ENCODE assay signal across 11 cellular contexts in genomic region chr9:5263568-5264218, GRCh38. TPM values are rescaled to one million over a fixed set of nuclear protein-coding genes. Genes with fewer than 3 reads are reported as not detected.
DNase-seq lines count a peak whose midpoint lies in the region; ATAC-seq, FAIRE-seq and TF ChIP-seq lines count a peak whose summit lies in the region.
"Had no signal": no experiment of that assay in that cellular context is flagged by ENCODE, and none has a peak within 500 bp of the region (broad histone marks: within the 10 kb centered on the region; RNA-seq: fewer than 3 reads in every experiment).

No MANE protein-coding gene starts in this region.

- H3F3A ChIP-seq in PC-3 (ENCODE audit: low read length, unreplicated experiment): no peaks in the 10 kb centered on the region

- no peaks in the 10 kb centered on the region for H3K36me3 ChIP-seq in PC-3 (ENCODE audit: low read depth, low read length)

- ATAC-seq in A549 (peak; percentile 89 to 94), GM21529 (IDR thresholded peaks at IDR 0.05; ENCODE audit: unreplicated experiment) (peak; percentile 47), PC-3 (peak; percentile 49), natural killer cell (no peak), HG02938 (IDR thresholded peaks at IDR 0.05; ENCODE audit: unreplicated experiment) (no peak)

- WGBS in A549 (ENCODE audit: missing lambda C conversion rate): 15% methylated on average over 5 of the region's 5 CpGs

- no peak for TF ChIP-seq EP300 in A549 (IDR thresholded peaks at IDR 0.05)

- H4K20me1 ChIP-seq in PC-3 (ENCODE audit: low read length): no peaks in the 10 kb centered on the region

- H3K9me3 ChIP-seq in A549: no peaks in the 10 kb centered on the region
- H3K9me3 ChIP-seq in PC-3 (ENCODE audit: low read length): no peaks in the 10 kb centered on the region

- POLR2A ChIA-PET in A549 (lab: Yijun Ruan, JAX): interaction anchor here (0.9 kb wide), 1 partner anchor 32 kb away, joined by 3 read pairs; the partner anchor contains the start of gene INSL4
- POLR2A ChIA-PET in PC-3 (lab: Charles Lee; ENCODE audit: unreplicated experiment): no interaction called here

- peaks cover 0 to 4% of the 10 kb centered on the region in 2 donors for H3K4me1 Mint-ChIP-seq in natural killer cell

- peak; percentile 54 to 63 for TF ChIP-seq RAD21 in A549 (conservative IDR thresholded peaks at IDR 0.05 in 1 of 2, IDR thresholded peaks at IDR 0.05 in 1 of 2)

- H3K4me2 ChIP-seq in A549 (peak overlapping the region; percentile 19; the same call in 1 of the 3 replicates), PC-3 (ENCODE audit: low read length) (no peak overlapping the region)

- no peaks in the 10 kb centered on the region for H3K9me2 ChIP-seq in PC-3 (replicated peaks; ENCODE audit: low read length)

- H2AFZ ChIP-seq in PC-3 (ENCODE audit: low read length): 0 out of 2 replicates have a peak overlapping the region, but pooled peaks have one; percentile 57

- FAIRE-seq in A549 (lab: Jason Lieb, UNC): no peak

- H3K36me3 Mint-ChIP-seq in natural killer cell: no peaks in the 10 kb centered on the region

- H3K27ac ChIP-seq in A549 (no peak overlapping the region), PC-3 (ENCODE audit: low read length) (no peak overlapping the region)

- no peak overlapping the region for H3K4me3 ChIP-seq in A549
- no peak overlapping the region for H3K4me3 ChIP-seq in PC-3 (ENCODE audit: low read length)
- no peak overlapping the region for H3K4me3 ChIP-seq in fibroblast of the aortic adventitia (ENCODE audit: low read depth, low read length)

- H3K27ac Mint-ChIP-seq in natural killer cell: no peak overlapping the region

- intact Hi-C loops in PC-3 (cut with micrococcal nuclease) (loop anchor here (2.0 to 10.0 kb wide), 3 partner anchors 57 to 161 kb away; partner anchors contain the start of gene INSL6), natural killer cell (cut with micrococcal nuclease) (no loop called here)

- H3K79me2 ChIP-seq in PC-3 (ENCODE audit: low read length): no peaks in the 10 kb centered on the region

- H3K27me3 Mint-ChIP-seq in natural killer cell (ENCODE audit: low read depth in 2 of 2): peaks cover 0 to 2% of the 10 kb centered on the region in 2 donors

- no peaks in the 10 kb centered on the region for H3K27me3 ChIP-seq in PC-3 (ENCODE audit: low read length)

- no peak for TF ChIP-seq POLR2A in A549 (IDR thresholded peaks at IDR 0.05; ENCODE audit: low read length)

- peaks cover 3% of the 10 kb centered on the region; the same call in 2 of the 3 replicates for H3K4me1 ChIP-seq in A549
- H3K4me1 ChIP-seq in PC-3 (ENCODE audit: insufficient read depth, low read length): peaks cover 7% of the 10 kb centered on the region

- H3K9me3 Mint-ChIP-seq in natural killer cell: peaks cover 0 to 2% of the 10 kb centered on the region in 2 donors

- no TSS peak for BruUV-seq in PC-3 (replicated peaks; lab: Mats Ljungman, UMichigan)

- H3K4me3 Mint-ChIP-seq in natural killer cell: no peak overlapping the region

- peak; percentile 22 to 60 for DNase-seq in A549 (ENCODE audit: low read depth in 1 of 2, low spot score in 1 of 2)
- DNase-seq in PC-3: peak; percentile 32
- DNase-seq in fibroblast of the aortic adventitia (ENCODE audit: low read depth): peak; percentile 11
- DNase-seq in AG08396 (ENCODE audit: low spot score): no peak
- no peak for DNase-seq in natural killer cell
- DNase-seq in GM19240 (ENCODE audit: insufficient read length, low spot score): no peak
- DNase-seq: effector CD4-positive, alpha-beta T cell had no signal

- CTCF ChIA-PET in A549 (lab: Yijun Ruan, JAX) (interaction anchor here (0.7 to 1.9 kb wide), 15 partner anchors 11 to 501 kb away, joined by 3 to 24 read pairs (median 3); partner anchors contain the start of gene INSL6), PC-3 (lab: Charles Lee) (interaction anchor here (0.6 to 1.0 kb wide), 2 partner anchors 77 to 179 kb away, joined by 4 to 5 read pairs; no protein-coding TSS in a partner anchor)

- H3K9ac ChIP-seq in PC-3 (ENCODE audit: low read length): no peak overlapping the region

- TF ChIP-seq CTCF in A549 (IDR thresholded peaks at IDR 0.05) (peak; percentile 65), PC-3 (conservative IDR thresholded peaks at IDR 0.05; ENCODE audit: low read depth, low read length) (no peak; the same call in 1 of the 2 replicates), fibroblast of the aortic adventitia (IDR thresholded peaks at IDR 0.05; ENCODE audit: insufficient read depth, low read length) (no peak), natural killer cell (IDR thresholded peaks at IDR 0.05) (no peak)

TF ChIP-seq in A549, 52 proteins besides CTCF, POLR2A, EP300 and RAD21:
- TF ChIP-seq KDM1A (IDR thresholded peaks at IDR 0.05; ENCODE audit: low read depth) (no peak), SMC3 (IDR thresholded peaks at IDR 0.05) (peak; percentile 79), NPAS2 (CRISPR knock-in tag; IDR thresholded peaks at IDR 0.05; ENCODE audit: borderline replicate concordance) (no peak), ATOH8 (CRISPR knock-in tag; IDR thresholded peaks at IDR 0.05; ENCODE audit: low read depth) (no peak)

RNA-seq across cellular contexts. Expression of gene INSL4, which starts 32.5 kb away (rescaled TPM):
- polyA plus RNA-seq in A549 (2011; rRNA removed): 54.0 and 77.5 TPM in 2 replicates
- 11.3 and 12.9 TPM in 2 replicates for polyA plus RNA-seq in A549 (2012; cell fraction: cytosol; rRNA removed)
- 7.0 and 9.8 TPM in 2 replicates for polyA plus RNA-seq in A549 (2012; cell fraction: nucleus; rRNA removed)
- 8.6 to 12.1 TPM (median 11.5 TPM) in 3 replicates for polyA plus RNA-seq in A549 (2017; fragmentation: RNase III; extraction: RNeasy Plus Mini Kit Qiagen cat#74134 plus additional on column Dnase treatment)
- 16.8 and 18.1 TPM in 2 replicates for polyA minus RNA-seq in A549 (2011; rRNA and poly(A)+ RNA removed)
- not detected in 2 replicates for total RNA-seq in PC-3 (2014; rRNA removed)
- not detected in 2 replicates for total RNA-seq in fibroblast of the aortic adventitia (ENCODE audit: low replicate concordance)
- not detected for total RNA-seq in natural killer cell
- total RNA-seq: pulmonary artery endothelial cell, urinary bladder had no signal
- polyA plus RNA-seq: urinary bladder had no signal

RNA-seq across cellular contexts. Expression of gene RLN2, which starts 40.8 kb away (rescaled TPM):
- polyA plus RNA-seq in A549 (2011; rRNA removed): 1.3 and 1.5 TPM in 2 replicates
- polyA plus RNA-seq in A549 (2012; cell fraction: cytosol; rRNA removed): 0.14 and 0.19 TPM in 2 replicates
- polyA plus RNA-seq in A549 (2012; cell fraction: nucleus; rRNA removed): 0.06 TPM in 1 of 2 replicates, not detected in the other
- polyA plus RNA-seq in A549 (2017; fragmentation: RNase III; extraction: RNeasy Plus Mini Kit Qiagen cat#74134 plus additional on column Dnase treatment): 0.34 to 0.66 TPM (median 0.38 TPM) in 3 replicates
- not detected in 2 replicates for polyA minus RNA-seq in A549 (2011; rRNA and poly(A)+ RNA removed)
- total RNA-seq in PC-3 (2014; rRNA removed): not detected in 2 replicates
- not detected in 2 replicates for total RNA-seq in fibroblast of the aortic adventitia (ENCODE audit: low replicate concordance)
- 1 to 10 TPM in 1 of 3 donors, under 1 TPM in 2; 0.88 to 1.4 (median 0.94) TPM for total RNA-seq in natural killer cell
- total RNA-seq: pulmonary artery endothelial cell, urinary bladder had no signal

Comparison
In these comparisons a context has a peak if more than half of its experiments do, and no peak if none do; other contexts are left out.
1. ATAC-seq: peak in A549 (2 of 2), GM21529 (single experiment) and PC-3 (single experiment); none in natural killer cell (0 of 3) and HG02938 (single experiment).
2. DNase-seq: peak in A549 (2 of 2), PC-3 (single experiment) and fibroblast of the aortic adventitia (single experiment); none in AG08396 (single experiment), natural killer cell (single experiment) and GM19240 (single experiment).